Comparison of ENCODE assay signal across 8 cellular contexts in genomic region chr7:112206238-112207105, GRCh38. TPM values are rescaled to one million over a fixed set of nuclear protein-coding genes. Genes with fewer than 3 reads are reported as not detected.
DNase-seq lines count a peak whose midpoint lies in the region; FAIRE-seq and TF ChIP-seq lines count a peak whose summit lies in the region.

Gene DOCK4, minus strand, starts transcription at chr7:112206399. Its CDS starts 261 bp downstream, at chr7:112206138.
Gene ZNF277, plus strand, starts transcription at chr7:112206695. Its CDS starts 22 bp downstream, at chr7:112206717.

- H4K91ac ChIP-seq in neuronal stem cell (ENCODE audit: low read depth, low read length, poor library complexity) = no peak within 1 kb of the TSS

- H2AFZ ChIP-seq in neuronal stem cell (ENCODE audit: low read length) = peak within 1 kb of the TSS; percentile 95

- peak within 1 kb of the TSS; percentile 97 for H3K4me3 Mint-ChIP-seq in activated naive CD4-positive, alpha-beta T cell treated with anti-CD3 and anti-CD28 coated beads for 36 hours

- DNase-seq in GM04503 (ENCODE audit: low read depth) (peak; percentile 93), HFF-Myc (ENCODE audit: extremely low read depth, low read depth) (peak; percentile 98), MV-4-11 (lab: John Stamatoyannopoulos, UW) (peak; percentile 97), SJSA1 (ENCODE audit: low read depth in 1 of 2, low spot score in 2 of 2) (peak; percentile 99), frontal cortex (ENCODE audit: low spot score in 2 of 2) (peak; percentile 93 to 94), neuronal stem cell (ENCODE audit: low spot score) (peak; percentile 100)
- DNase-seq in activated naive CD4-positive, alpha-beta T cell treated with anti-CD3 and anti-CD28 coated beads for 36 hours = peak; percentile 99

- FAIRE-seq in frontal cortex (lab: Jason Lieb, UNC) = peak; percentile 88

- peak within 1 kb of the TSS; percentile 31 for H3K27ac ChIP-seq in SJSA1
- H3K27ac ChIP-seq in neuronal stem cell (replicated peaks; ENCODE audit: low read length) = peak within 1 kb of the TSS; percentile 93
- H3K27ac ChIP-seq in subcutaneous abdominal adipose tissue (ENCODE audit: low read depth, low read length) = peak within 1 kb of the TSS; percentile 86

- peak within 1 kb of the TSS; percentile 71 for H3K27ac Mint-ChIP-seq in activated naive CD4-positive, alpha-beta T cell treated with anti-CD3 and anti-CD28 coated beads for 36 hours

- H3K79me1 ChIP-seq in neuronal stem cell (ENCODE audit: low read depth, low read length) = peaks cover 5% of the 10 kb centered on the region

- intact Hi-C loops in activated naive CD4-positive, alpha-beta T cell treated with anti-CD3 and anti-CD28 coated beads for 36 hours (cut with micrococcal nuclease) = loop anchor here (1.0 to 5.0 kb wide), 8 partner anchors 186 to 1194 kb away; partner anchors contain the start of genes IFRD1, IMMP2L, LRRN3 and SMIM30

- H3K9me3 ChIP-seq in SJSA1 (replicated peaks) (no peaks in the 10 kb centered on the region), neuronal stem cell (replicated peaks in 1 of 2; ENCODE audit: control insufficient read depth in 2 of 2, insufficient read depth in 1 of 2, low read depth in 1 of 2, low read length in 2 of 2) (no peaks in the 10 kb centered on the region), subcutaneous abdominal adipose tissue (ENCODE audit: control insufficient read depth in 5 of 5, low read length in 5 of 5) (no peaks in the 10 kb centered on the region)

- H2BK12ac ChIP-seq in neuronal stem cell (ENCODE audit: low read length) = no peak within 1 kb of the TSS

- no peak for TF ChIP-seq CTCF in HFF-Myc (IDR thresholded peaks at IDR 0.05; ENCODE audit: low read depth, low read length, missing control alignments)

- no peak within 1 kb of the TSS for H4K8ac ChIP-seq in neuronal stem cell (ENCODE audit: low read depth, low read length)

- CTCF ChIA-PET in activated naive CD4-positive, alpha-beta T cell treated with anti-CD3 and anti-CD28 coated beads for 36 hours (lab: Charles Lee) = interaction anchor here (0.6 to 1.3 kb wide), 3 partner anchors 9 to 186 kb away, joined by 4 read pairs; no protein-coding TSS in a partner anchor

- peaks cover 36% of the 10 kb centered on the region for H3K4me1 Mint-ChIP-seq in activated naive CD4-positive, alpha-beta T cell treated with anti-CD3 and anti-CD28 coated beads for 36 hours (ENCODE audit: low read depth)

- H2BK120ac ChIP-seq in neuronal stem cell (ENCODE audit: low read depth, low read length) = peak within 1 kb of the TSS; percentile 87

- peak within 1 kb of the TSS; percentile 84 for H3K4me2 ChIP-seq in neuronal stem cell (ENCODE audit: insufficient read depth, low read length, poor library complexity, severe bottlenecking)

- peak within 1 kb of the TSS; percentile 96 for H3K18ac ChIP-seq in neuronal stem cell (ENCODE audit: low read length)

- H3K4me3 ChIP-seq in HFF-Myc (replicated peaks; ENCODE audit: low read depth, low read length) = peak within 1 kb of the TSS; percentile 92
- peak within 1 kb of the TSS; percentile 64 for H3K4me3 ChIP-seq in SJSA1
- H3K4me3 ChIP-seq in neuronal stem cell (ENCODE audit: low read length in 2 of 2) = peak within 1 kb of the TSS; percentile 90 to 97
- peak within 1 kb of the TSS; percentile 92 to 99 (median 98) for H3K4me3 ChIP-seq in subcutaneous abdominal adipose tissue (ENCODE audit: low read depth in 1 of 5, low read length in 5 of 5)

- peak within 1 kb of the TSS; percentile 83 for H2BK5ac ChIP-seq in neuronal stem cell (ENCODE audit: low read length)

- H3K9ac ChIP-seq in neuronal stem cell (ENCODE audit: low read depth, low read length, poor library complexity) = peak within 1 kb of the TSS; percentile 88
- peak within 1 kb of the TSS; percentile 85 to 94 (median 90) for H3K9ac ChIP-seq in subcutaneous abdominal adipose tissue (ENCODE audit: low read length in 5 of 5)

- H2BK15ac ChIP-seq in neuronal stem cell (ENCODE audit: low read length) = peak within 1 kb of the TSS; percentile 96

- H3K27me3 ChIP-seq in SJSA1 (replicated peaks) (peaks cover 23% of the 10 kb centered on the region), neuronal stem cell (ENCODE audit: control insufficient read depth in 3 of 3, insufficient read depth in 3 of 3, low read depth in 1 of 3, low read length in 3 of 3) (no peaks in the 10 kb centered on the region), subcutaneous abdominal adipose tissue (ENCODE audit: control insufficient read depth in 5 of 5, insufficient read depth in 4 of 5, low read length in 5 of 5) (no peaks in the 10 kb centered on the region)

- H3K23ac ChIP-seq in neuronal stem cell (ENCODE audit: low read depth, low read length, poor library complexity) = peak within 1 kb of the TSS; percentile 45

- no peak within 1 kb of the TSS for H3K4ac ChIP-seq in neuronal stem cell (ENCODE audit: low read length)

- peaks cover 5% of the 10 kb centered on the region for H3K36me3 Mint-ChIP-seq in activated naive CD4-positive, alpha-beta T cell treated with anti-CD3 and anti-CD28 coated beads for 36 hours (ENCODE audit: low read depth)

- peak within 1 kb of the TSS; percentile 94 for H3K14ac ChIP-seq in neuronal stem cell (ENCODE audit: low read length)

- no peaks in the 10 kb centered on the region for H3K9me3 Mint-ChIP-seq in activated naive CD4-positive, alpha-beta T cell treated with anti-CD3 and anti-CD28 coated beads for 36 hours

- H3K27me3 Mint-ChIP-seq in activated naive CD4-positive, alpha-beta T cell treated with anti-CD3 and anti-CD28 coated beads for 36 hours (ENCODE audit: low read depth) = peaks cover 28% of the 10 kb centered on the region

- H3K4me1 ChIP-seq in SJSA1 (replicated peaks) (peaks cover 9% of the 10 kb centered on the region; the same call in 1 of the 2 replicates), neuronal stem cell (ENCODE audit: control insufficient read depth in 2 of 2, insufficient read depth in 1 of 2, low read depth in 1 of 2, low read length in 2 of 2) (peaks cover 0 to 3% of the 10 kb centered on the region in 2 donors), subcutaneous abdominal adipose tissue (ENCODE audit: control insufficient read depth in 5 of 5, insufficient read depth in 5 of 5, low read length in 5 of 5) (peaks cover 0 to 38% (median 35%) of the 10 kb centered on the region in 5 donors)

- WGBS in neuronal stem cell (ENCODE audit: extremely low coverage in 2 of 2, insufficient read length in 2 of 2, insufficient replicate concordance in 1 of 2), 2 donors = no CpG with 5 or more reads among the region's 73 CpGs

- H2AK5ac ChIP-seq in neuronal stem cell (ENCODE audit: low read depth, low read length) = peak within 1 kb of the TSS; percentile 78

- no peaks in the 10 kb centered on the region for H3K36me3 ChIP-seq in SJSA1
- no peaks in the 10 kb centered on the region for H3K36me3 ChIP-seq in neuronal stem cell (replicated peaks in 1 of 2; ENCODE audit: control insufficient read depth in 2 of 2, insufficient read depth in 2 of 2, low read length in 2 of 2)
- no peaks in the 10 kb centered on the region for H3K36me3 ChIP-seq in subcutaneous abdominal adipose tissue (ENCODE audit: control insufficient read depth in 5 of 5, insufficient read depth in 5 of 5, low read length in 5 of 5)

RNA-seq across cellular contexts. Expression of gene DOCK4, which starts in this region (rescaled TPM):
- 1.3 and 1.5 TPM in 2 replicates for total RNA-seq in SJSA1 (2014; rRNA removed; shearing (Covaris generic))
- under 1 TPM; 0.43 to 0.62 TPM for total RNA-seq in activated naive CD4-positive, alpha-beta T cell treated with anti-CD3 and anti-CD28 coated beads for 36 hours
- total RNA-seq in frontal cortex = 70.9 TPM
- 4.6 TPM for polyA plus RNA-seq in neuronal stem cell (2013, experiment 1 of 2)
- polyA plus RNA-seq in neuronal stem cell (2013, experiment 2 of 2) = 4.5 TPM

RNA-seq across cellular contexts. Expression of gene ZNF277, which starts in this region (rescaled TPM):
- 14.7 and 20.6 TPM in 2 replicates for total RNA-seq in SJSA1 (2014; rRNA removed; shearing (Covaris generic))
- 10 to 100 TPM; 27.0 to 28.2 TPM for total RNA-seq in activated naive CD4-positive, alpha-beta T cell treated with anti-CD3 and anti-CD28 coated beads for 36 hours
- 67.3 TPM for total RNA-seq in frontal cortex
- 26.6 TPM for polyA plus RNA-seq in neuronal stem cell (2013, experiment 1 of 2)
- polyA plus RNA-seq in neuronal stem cell (2013, experiment 2 of 2) = 30.4 TPM

Comparison
In these comparisons a context has a peak if more than half of its experiments do, and no peak if none do; other contexts are left out.
1. Peak in every context shown above with its lines: DNase-seq, H3K4me3 ChIP-seq and H3K27ac ChIP-seq.
2. RNA of gene DOCK4 (total RNA-seq): 70.9 TPM in frontal cortex (single experiment); 1.3 to 1.5 TPM in SJSA1 and 0.43 to 0.62 TPM in activated naive CD4-positive, alpha-beta T cell treated with anti-CD3 and anti-CD28 coated beads for 36 hours; every median in the first group is over 10 times any median in the second.
3. H3K27ac ChIP-seq: peak in every context shown above with its lines; median percentile 93 in neuronal stem cell; 86 in subcutaneous abdominal adipose tissue; 31 in SJSA1.